In the genomic region with DNA sequence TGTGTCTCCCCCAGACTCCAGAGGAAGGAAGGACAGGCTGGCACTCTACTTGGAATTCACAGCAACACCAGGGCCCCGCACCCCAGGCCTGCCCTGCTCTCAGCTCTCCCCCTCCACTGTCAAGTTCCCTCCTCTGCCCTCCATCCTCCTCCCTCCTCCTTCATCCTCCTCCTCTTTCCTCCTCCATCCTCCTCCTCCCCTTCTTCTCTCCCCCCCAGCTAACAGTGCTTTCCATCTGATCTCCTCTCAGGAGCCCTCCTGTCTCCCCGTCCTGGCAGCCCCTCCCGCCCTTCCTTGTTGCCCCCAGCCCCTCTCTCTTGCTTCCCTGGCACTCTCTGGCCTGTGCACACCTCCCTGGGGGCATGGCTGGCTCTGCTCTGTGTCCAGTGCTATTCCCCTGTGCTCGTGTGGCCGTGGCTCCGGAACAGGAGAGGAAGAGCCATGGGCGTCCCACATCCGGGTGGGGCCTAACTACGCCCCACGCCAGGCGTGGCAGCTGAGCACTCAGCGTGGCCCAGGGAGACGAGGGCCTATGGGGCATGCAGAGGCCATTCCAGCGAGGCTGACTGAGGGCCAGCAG, we compare ENCODE assay signal across 1 cellular context.
TF ChIP-seq lines count a peak whose summit lies in the region.

No MANE protein-coding gene starts in this region.

TF ChIP-seq in HepG2, 621 proteins besides CTCF, POLR2A, EP300 and RAD21 (continued from another document):
- TF ChIP-seq, protein P1, sequence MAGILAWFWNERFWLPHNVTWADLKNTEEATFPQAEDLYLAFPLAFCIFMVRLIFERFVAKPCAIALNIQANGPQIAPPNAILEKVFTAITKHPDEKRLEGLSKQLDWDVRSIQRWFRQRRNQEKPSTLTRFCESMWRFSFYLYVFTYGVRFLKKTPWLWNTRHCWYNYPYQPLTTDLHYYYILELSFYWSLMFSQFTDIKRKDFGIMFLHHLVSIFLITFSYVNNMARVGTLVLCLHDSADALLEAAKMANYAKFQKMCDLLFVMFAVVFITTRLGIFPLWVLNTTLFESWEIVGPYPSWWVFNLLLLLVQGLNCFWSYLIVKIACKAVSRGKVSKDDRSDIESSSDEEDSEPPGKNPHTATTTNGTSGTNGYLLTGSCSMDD (CRISPR knock-in tag; IDR thresholded peaks at IDR 0.05): no peak
- no peak for TF ChIP-seq CBX1 (IDR thresholded peaks at IDR 0.05; ENCODE audit: low read depth)
- no peak for TF ChIP-seq SIN3A (IDR thresholded peaks at IDR 0.05; ENCODE audit: borderline replicate concordance, low read depth, low read length)
- no peak for TF ChIP-seq JUND (CRISPR knock-in tag; IDR thresholded peaks at IDR 0.05)
- TF ChIP-seq MAFF (IDR thresholded peaks at IDR 0.05; ENCODE audit: low read depth, low read length): no peak
- TF ChIP-seq, protein P2, sequence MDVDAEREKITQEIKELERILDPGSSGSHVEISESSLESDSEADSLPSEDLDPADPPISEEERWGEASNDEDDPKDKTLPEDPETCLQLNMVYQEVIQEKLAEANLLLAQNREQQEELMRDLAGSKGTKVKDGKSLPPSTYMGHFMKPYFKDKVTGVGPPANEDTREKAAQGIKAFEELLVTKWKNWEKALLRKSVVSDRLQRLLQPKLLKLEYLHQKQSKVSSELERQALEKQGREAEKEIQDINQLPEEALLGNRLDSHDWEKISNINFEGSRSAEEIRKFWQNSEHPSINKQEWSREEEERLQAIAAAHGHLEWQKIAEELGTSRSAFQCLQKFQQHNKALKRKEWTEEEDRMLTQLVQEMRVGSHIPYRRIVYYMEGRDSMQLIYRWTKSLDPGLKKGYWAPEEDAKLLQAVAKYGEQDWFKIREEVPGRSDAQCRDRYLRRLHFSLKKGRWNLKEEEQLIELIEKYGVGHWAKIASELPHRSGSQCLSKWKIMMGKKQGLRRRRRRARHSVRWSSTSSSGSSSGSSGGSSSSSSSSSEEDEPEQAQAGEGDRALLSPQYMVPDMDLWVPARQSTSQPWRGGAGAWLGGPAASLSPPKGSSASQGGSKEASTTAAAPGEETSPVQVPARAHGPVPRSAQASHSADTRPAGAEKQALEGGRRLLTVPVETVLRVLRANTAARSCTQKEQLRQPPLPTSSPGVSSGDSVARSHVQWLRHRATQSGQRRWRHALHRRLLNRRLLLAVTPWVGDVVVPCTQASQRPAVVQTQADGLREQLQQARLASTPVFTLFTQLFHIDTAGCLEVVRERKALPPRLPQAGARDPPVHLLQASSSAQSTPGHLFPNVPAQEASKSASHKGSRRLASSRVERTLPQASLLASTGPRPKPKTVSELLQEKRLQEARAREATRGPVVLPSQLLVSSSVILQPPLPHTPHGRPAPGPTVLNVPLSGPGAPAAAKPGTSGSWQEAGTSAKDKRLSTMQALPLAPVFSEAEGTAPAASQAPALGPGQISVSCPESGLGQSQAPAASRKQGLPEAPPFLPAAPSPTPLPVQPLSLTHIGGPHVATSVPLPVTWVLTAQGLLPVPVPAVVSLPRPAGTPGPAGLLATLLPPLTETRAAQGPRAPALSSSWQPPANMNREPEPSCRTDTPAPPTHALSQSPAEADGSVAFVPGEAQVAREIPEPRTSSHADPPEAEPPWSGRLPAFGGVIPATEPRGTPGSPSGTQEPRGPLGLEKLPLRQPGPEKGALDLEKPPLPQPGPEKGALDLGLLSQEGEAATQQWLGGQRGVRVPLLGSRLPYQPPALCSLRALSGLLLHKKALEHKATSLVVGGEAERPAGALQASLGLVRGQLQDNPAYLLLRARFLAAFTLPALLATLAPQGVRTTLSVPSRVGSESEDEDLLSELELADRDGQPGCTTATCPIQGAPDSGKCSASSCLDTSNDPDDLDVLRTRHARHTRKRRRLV (CRISPR knock-in tag; IDR thresholded peaks at IDR 0.05): no peak
- no peak for TF ChIP-seq HNRNPL (IDR thresholded peaks at IDR 0.05; ENCODE audit: low read depth, low read length)
